ENCODE assay signal across 28 cellular contexts in genomic region chr5:34563269-34563668, GRCh38.
DNase-seq lines count a peak whose midpoint lies in the region; ATAC-seq, FAIRE-seq and TF ChIP-seq lines count a peak whose summit lies in the region.
"Had no signal": no experiment of that assay in that cellular context is flagged by ENCODE, and none has a peak within 500 bp of the region (broad histone marks: within the 10 kb centered on the region; RNA-seq: fewer than 3 reads in every experiment).

No MANE protein-coding gene starts in this region.

- peaks cover 2% of the 10 kb centered on the region for H3K36me3 Mint-ChIP-seq in astrocyte (ENCODE audit: low read depth, unreplicated experiment)
- H3K36me3 Mint-ChIP-seq in naive thymus-derived CD8-positive, alpha-beta T cell: no peaks in the 10 kb centered on the region
- H3K36me3 Mint-ChIP-seq: CD14-positive monocyte; CD8-positive, alpha-beta memory T cell had no signal

- H3F3A ChIP-seq in SK-N-SH (replicated peaks; ENCODE audit: insufficient read depth): no peaks in the 10 kb centered on the region

- TF ChIP-seq EP300 in SK-N-SH (IDR thresholded peaks at IDR 0.05; ENCODE audit: borderline replicate concordance in 1 of 2, low read depth in 1 of 2, low read length in 1 of 2): no peak

- H3K27me3 ChIP-seq in SK-N-SH (ENCODE audit: insufficient read depth): no peaks in the 10 kb centered on the region
- no peaks in the 10 kb centered on the region for H3K27me3 ChIP-seq in astrocyte (ENCODE audit: insufficient read depth, low read length)
- no peaks in the 10 kb centered on the region for H3K27me3 ChIP-seq in osteoblast (ENCODE audit: insufficient read depth, low read length)
- H3K27me3 ChIP-seq in uterus: no peaks in the 10 kb centered on the region
- H3K27me3 ChIP-seq: Peyer's patch had no signal

- TF ChIP-seq POLR2A in uterus (IDR thresholded peaks at IDR 0.05): no peak

- H3K9me3 ChIP-seq in SK-N-SH (no peaks in the 10 kb centered on the region), astrocyte (ENCODE audit: insufficient read depth, low read depth, low read length) (no peaks in the 10 kb centered on the region), osteoblast (ENCODE audit: low read depth, low read length) (no peaks in the 10 kb centered on the region), uterus (no peaks in the 10 kb centered on the region)
- H3K9me3 ChIP-seq: BE2C, Peyer's patch had no signal

- H3K9me3 Mint-ChIP-seq in astrocyte (ENCODE audit: unreplicated experiment): no peaks in the 10 kb centered on the region
- H3K9me3 Mint-ChIP-seq in naive thymus-derived CD8-positive, alpha-beta T cell: no peaks in the 10 kb centered on the region
- H3K9me3 Mint-ChIP-seq: CD8-positive, alpha-beta memory T cell; H9; HFFc6 had no signal

- 85% methylated on average over 6 of the region's 6 CpGs for WGBS in SK-N-SH (ENCODE audit: low lambda C conversion rate)

- no peaks in the 10 kb centered on the region for H3K79me2 ChIP-seq in SK-N-SH (ENCODE audit: insufficient read depth)
- no peaks in the 10 kb centered on the region for H3K79me2 ChIP-seq in astrocyte (ENCODE audit: insufficient read depth, low read length)
- H3K79me2 ChIP-seq in osteoblast (ENCODE audit: insufficient read depth, low read length): no peaks in the 10 kb centered on the region

- intact Hi-C loops in uterus (cut with DNase I; ENCODE audit: low total_unique reads): no loop called here

- H4K20me1 ChIP-seq in SK-N-SH (ENCODE audit: insufficient read depth) (no peaks in the 10 kb centered on the region), astrocyte (ENCODE audit: insufficient read depth, low read length) (no peaks in the 10 kb centered on the region), osteoblast (ENCODE audit: insufficient read depth, low read length) (no peaks in the 10 kb centered on the region)

- H3K36me3 ChIP-seq in SK-N-SH (replicated peaks in 1 of 2; ENCODE audit: control insufficient read depth in 1 of 2, insufficient read depth in 2 of 2, low read length in 1 of 2) (no peaks in the 10 kb centered on the region), astrocyte (ENCODE audit: insufficient read depth, low read length) (no peaks in the 10 kb centered on the region), osteoblast (ENCODE audit: insufficient read depth, low read length) (no peaks in the 10 kb centered on the region), uterus (no peaks in the 10 kb centered on the region)
- H3K36me3 ChIP-seq: BE2C, Peyer's patch had no signal

- H3K9ac ChIP-seq in SK-N-SH: no peak overlapping the region
- H3K9ac ChIP-seq in astrocyte (ENCODE audit: low read length): peak overlapping the region; percentile 77
- H3K9ac ChIP-seq: KMS-11 had no signal

- no peak for ATAC-seq in SK-N-SH treated with all-trans-retinoic acid at 6 μM for 48 hours
- ATAC-seq in naive thymus-derived CD8-positive, alpha-beta T cell: no peak

- CTCF ChIA-PET in SK-N-SH (lab: Yijun Ruan, JAX): no interaction called here
- CTCF ChIA-PET in GM10248 (lab: Yijun Ruan, JAX): interaction anchor here (1.3 kb wide), 1 partner anchor 14 kb away, joined by 3 read pairs; no protein-coding TSS in a partner anchor

- POLR2A ChIA-PET in SK-N-SH (lab: Yijun Ruan, JAX) (no interaction called here), GM10248 (lab: Yijun Ruan, JAX) (no interaction called here)
- POLR2A ChIA-PET in naive thymus-derived CD8-positive, alpha-beta T cell (lab: Charles Lee): no interaction called here

- H3K4me3 Mint-ChIP-seq in astrocyte (ENCODE audit: unreplicated experiment): no peak overlapping the region
- H3K4me3 Mint-ChIP-seq in naive thymus-derived CD8-positive, alpha-beta T cell: no peak overlapping the region
- H3K4me3 Mint-ChIP-seq: CD14-positive monocyte; CD8-positive, alpha-beta memory T cell; H9; HFFc6 had no signal

- H2AFZ ChIP-seq in SK-N-SH (ENCODE audit: low read depth): peak overlapping the region; percentile 62; the same call in 1 of the 2 replicates
- no peak overlapping the region for H2AFZ ChIP-seq in astrocyte (ENCODE audit: low read depth, low read length)
- peak overlapping the region; percentile 64 for H2AFZ ChIP-seq in osteoblast (ENCODE audit: low read length)

- H3K4me2 ChIP-seq in SK-N-SH (peak overlapping the region; percentile 51; the same call in 1 of the 2 replicates), astrocyte (ENCODE audit: low read length) (peak overlapping the region; percentile 69), osteoblast (ENCODE audit: insufficient read depth, low read length) (peak overlapping the region; percentile 72)
- H3K4me2 ChIP-seq: KMS-11 had no signal

- FAIRE-seq in astrocyte (lab: Jason Lieb, UNC): no peak
- FAIRE-seq: GM12892, HTR-8/SVneo had no signal

- TF ChIP-seq CTCF in SK-N-SH (IDR thresholded peaks at IDR 0.05) (no peak), astrocyte (IDR thresholded peaks at IDR 0.05; ENCODE audit: insufficient read depth, low read depth, low read length) (no peak), osteoblast (IDR thresholded peaks at IDR 0.05; ENCODE audit: extremely low read depth, low read depth, low read length) (no peak), uterus (IDR thresholded peaks at IDR 0.05) (no peak), GM10248 (IDR thresholded peaks at IDR 0.05; ENCODE audit: control extremely low read depth, extremely low read depth, low read depth, missing control alignments) (no peak)

- H3K27ac ChIP-seq in SK-N-SH (ENCODE audit: low read depth in 2 of 2, low read length in 1 of 2) (peak overlapping the region in 1 of 2 experiments; percentile 37; a peak in 1 of 4 replicates), astrocyte (ENCODE audit: low read depth, low read length) (peak overlapping the region; percentile 76), osteoblast (ENCODE audit: low read depth, low read length) (peak overlapping the region; percentile 87), uterus (peak overlapping the region; percentile 68 to 76)
- H3K27ac ChIP-seq: 22Rv1, KMS-11 had no signal

- TF ChIP-seq RAD21 in SK-N-SH (IDR thresholded peaks at IDR 0.05; ENCODE audit: low read length): no peak

- H3K27ac Mint-ChIP-seq in astrocyte (ENCODE audit: unreplicated experiment): no peak overlapping the region
- H3K27ac Mint-ChIP-seq in naive thymus-derived CD8-positive, alpha-beta T cell: no peak overlapping the region
- H3K27ac Mint-ChIP-seq: CD14-positive monocyte; CD8-positive, alpha-beta memory T cell; H9; HFFc6 had no signal

- H3K9me2 ChIP-seq in SK-N-SH: no peaks in the 10 kb centered on the region

- peaks cover 8% of the 10 kb centered on the region for H3K4me1 Mint-ChIP-seq in astrocyte (ENCODE audit: low read depth, unreplicated experiment)
- no peaks in the 10 kb centered on the region for H3K4me1 Mint-ChIP-seq in naive thymus-derived CD8-positive, alpha-beta T cell
- H3K4me1 Mint-ChIP-seq: CD14-positive monocyte; CD8-positive, alpha-beta memory T cell had no signal

- no peak overlapping the region for H3K4me3 ChIP-seq in SK-N-SH (ENCODE audit: low read depth in 2 of 2, low read length in 1 of 2)
- no peak overlapping the region for H3K4me3 ChIP-seq in astrocyte (ENCODE audit: insufficient read depth, low read depth, low read length)
- no peak overlapping the region for H3K4me3 ChIP-seq in osteoblast (ENCODE audit: insufficient read depth, low read length)
- no peak overlapping the region for H3K4me3 ChIP-seq in uterus
- H3K4me3 ChIP-seq: Peyer's patch had no signal

- no peak for DNase-seq in SK-N-SH
- no peak for DNase-seq in astrocyte (ENCODE audit: low read depth)
- no peak for DNase-seq in osteoblast (ENCODE audit: insufficient read length, low spot score, missing footprints)
- no peak for DNase-seq in uterus
- no peak for DNase-seq in GM10248 (ENCODE audit: extremely low spot score)
- no peak for DNase-seq in activated CD4-positive, alpha-beta T cell treated with anti-CD3 and anti-CD28 coated beads, Interleukin-2, amount 50 U/mL, for 4 hours
- DNase-seq in naive thymus-derived CD8-positive, alpha-beta T cell: no peak
- DNase-seq: BE2C; Calu3; CD8-positive, alpha-beta memory T cell; DMS79 treated with DMSO at 0.1 percent for 48 hours; GF-D8; H9; NCI-H1048; NCI-H1417; NCI-H1694; NCI-H2029 treated with DMSO at 0.1 percent for 48 hours; NCI-H446 treated with DMSO at 0.1 percent for 48 hours; NCI-H526 treated with DMSO at 0.1 percent for 48 hours; Peyer's patch; SHP77 treated with DMSO at 0.1 percent for 48 hours had no signal

- H3K27me3 Mint-ChIP-seq in astrocyte (ENCODE audit: low read depth, unreplicated experiment): peaks cover under 1% of the 10 kb centered on the region
- peaks cover 0 to 6% (median under 1%) of the 10 kb centered on the region in 5 donors for H3K27me3 Mint-ChIP-seq in naive thymus-derived CD8-positive, alpha-beta T cell

- peaks cover 0 to 12% of the 10 kb centered on the region in 2 experiments; a peak in 2 of 4 replicates for H3K4me1 ChIP-seq in SK-N-SH (ENCODE audit: control insufficient read depth in 1 of 2, insufficient read depth in 2 of 2, low read depth in 1 of 2, low read length in 1 of 2)
- H3K4me1 ChIP-seq in astrocyte (ENCODE audit: insufficient read depth, low read length): peaks cover 22% of the 10 kb centered on the region
- H3K4me1 ChIP-seq in osteoblast (ENCODE audit: insufficient read depth, low read length): peaks cover 23% of the 10 kb centered on the region
- H3K4me1 ChIP-seq in uterus: peaks cover 0 to 5% of the 10 kb centered on the region in 2 donors
- H3K4me1 ChIP-seq: BE2C, Peyer's patch had no signal

TF ChIP-seq in SK-N-SH, 30 proteins besides CTCF, POLR2A, EP300 and RAD21:
- no peak for TF ChIP-seq NFIC (IDR thresholded peaks at IDR 0.05; ENCODE audit: borderline replicate concordance)

TF ChIP-seq in SK-N-SH treated with all-trans-retinoic acid at 6 μM for 48 hours, 23 proteins besides CTCF, POLR2A, EP300 and RAD21 (continues in another document):
- TF ChIP-seq ZFP3 (CRISPR knock-in tag; IDR thresholded peaks at IDR 0.05): no peak
- TF ChIP-seq ZFP30 (CRISPR knock-in tag; IDR thresholded peaks at IDR 0.05): no peak
- no peak for TF ChIP-seq PATZ1 (CRISPR knock-in tag; IDR thresholded peaks at IDR 0.05; ENCODE audit: borderline replicate concordance)
